In the genomic region with DNA sequence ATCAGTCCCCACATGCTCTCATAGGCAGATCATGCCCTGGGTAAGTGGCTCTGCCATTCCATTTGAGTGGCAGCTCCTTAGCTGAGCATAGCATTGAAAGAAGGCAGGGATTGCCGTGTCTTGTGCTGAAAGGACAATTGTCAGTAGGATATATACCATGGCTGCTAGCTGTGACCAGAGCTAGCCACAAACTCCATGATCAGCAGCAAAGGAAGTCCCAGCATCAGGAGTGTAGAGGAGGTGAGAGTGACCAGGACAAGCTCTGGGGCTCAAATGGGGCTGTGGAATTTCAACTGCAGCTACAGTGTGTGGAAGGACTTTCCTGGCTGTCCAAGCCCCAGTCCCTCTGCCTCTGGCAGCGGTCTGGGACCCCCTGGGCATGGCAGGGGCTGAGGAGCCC, we compare ENCODE assay signal across 22 cellular contexts.
"Had no signal": no experiment of that assay in that cellular context is flagged by ENCODE, and none has a peak within 500 bp of the region (broad histone marks: within the 10 kb centered on the region; RNA-seq: fewer than 3 reads in every experiment).

No MANE protein-coding gene starts in this region.

- H3K27me3 ChIP-seq: dorsolateral prefrontal cortex, gastrocnemius medialis, ovary, uterus had no signal

- H3K9me3 Mint-ChIP-seq: immature natural killer cell; natural killer cell treated with Interleukin-12 subunit alpha and Interleukin-12 subunit beta and Interleukin-15 and Interleukin-18, amount 100 ng/mL, for 72 hours had no signal

- H3K4me3 Mint-ChIP-seq: immature natural killer cell; natural killer cell treated with Interleukin-12 subunit alpha and Interleukin-12 subunit beta and Interleukin-15 and Interleukin-18, amount 100 ng/mL, for 72 hours; type B pancreatic cell had no signal

- DNase-seq: cortex of kidney; dorsolateral prefrontal cortex; effector memory CD4-positive, alpha-beta T cell; gastrocnemius medialis; glutamatergic neuron; immature natural killer cell; kidney; left cardiac atrium; left ventricle myocardium inferior; mesenchymal stem cell; midbrain; ovary; right cardiac atrium; small intestine; stimulated activated CD4-positive, alpha-beta T cell treated with anti-CD3 and anti-CD28 coated beads, Interleukin-12 subunit alpha, Interleukin-12 subunit beta, amount 100 ng/mL, for 4 hours; stimulated activated naive CD4-positive, alpha-beta T cell treated with Interleukin-2 at 50 U/mL for 16 hours; uterus had no signal

- H3K27ac ChIP-seq: dorsolateral prefrontal cortex, gastrocnemius medialis, left ventricle myocardium inferior, ovary, uterus had no signal

- H3K4me1 Mint-ChIP-seq: immature natural killer cell had no signal

- ATAC-seq: esophagus mucosa; gastrocnemius medialis; left cardiac atrium; natural killer cell treated with Interleukin-12 subunit alpha and Interleukin-12 subunit beta and Interleukin-15 and Interleukin-18, amount 100 ng/mL, for 72 hours; right cardiac atrium had no signal

- H3K4me3 ChIP-seq: dorsolateral prefrontal cortex, gastrocnemius medialis, left ventricle myocardium inferior, lung, ovary, uterus had no signal

- H3K4me1 ChIP-seq: uterus had no signal

- H3K36me3 Mint-ChIP-seq: immature natural killer cell; natural killer cell treated with Interleukin-12 subunit alpha and Interleukin-12 subunit beta and Interleukin-15 and Interleukin-18, amount 100 ng/mL, for 72 hours had no signal

- H3K9me3 ChIP-seq: gastrocnemius medialis, left ventricle myocardium inferior, ovary, uterus had no signal

- H3K27ac Mint-ChIP-seq: immature natural killer cell; natural killer cell treated with Interleukin-12 subunit alpha and Interleukin-12 subunit beta and Interleukin-15 and Interleukin-18, amount 100 ng/mL, for 72 hours; progenitor cell of endocrine pancreas; type B pancreatic cell had no signal

- H3K36me3 ChIP-seq: gastrocnemius medialis, left ventricle myocardium inferior, ovary, uterus had no signal

- H3K27me3 Mint-ChIP-seq: progenitor cell of endocrine pancreas, type B pancreatic cell had no signal
